ENCODE assay signal across 8 cellular contexts in the genomic region with DNA sequence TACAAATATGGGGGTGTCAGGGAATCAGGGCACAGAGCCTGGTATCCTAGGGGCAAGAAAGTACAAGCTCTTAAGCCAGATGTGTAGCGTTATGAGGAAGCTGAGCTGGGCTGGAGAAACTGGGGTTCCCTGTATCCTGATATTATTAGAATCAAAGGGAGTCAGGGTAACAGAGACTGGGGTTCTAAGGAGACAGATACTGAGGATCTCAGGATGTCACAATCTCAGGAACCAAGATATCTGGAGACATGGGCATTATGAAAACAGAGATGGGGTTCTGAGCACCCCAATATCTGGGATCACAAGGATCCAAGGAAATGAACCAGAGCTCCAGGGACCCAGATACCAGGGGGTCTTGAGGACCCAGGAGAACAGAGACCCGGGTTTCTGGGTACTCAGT. TPM values are rescaled to one million over a fixed set of nuclear protein-coding genes. Genes with fewer than 3 reads are reported as not detected.
DNase-seq lines count a peak whose midpoint lies in the region; ATAC-seq and TF ChIP-seq lines count a peak whose summit lies in the region.

No MANE protein-coding gene starts in this region.

- H3K27me3 ChIP-seq in HUES64 (ENCODE audit: insufficient read depth, low read length) (peaks cover 78% of the 10 kb centered on the region), mucosa of rectum (ENCODE audit: control insufficient read depth in 2 of 2, insufficient read depth in 2 of 2, low read length in 2 of 2) (no peaks in the 10 kb centered on the region)

- H3K9me3 ChIP-seq in HUES64 (ENCODE audit: insufficient read depth, low read depth, low read length) = no peaks in the 10 kb centered on the region
- H3K9me3 ChIP-seq in mucosa of rectum (ENCODE audit: control insufficient read depth in 2 of 2, low read length in 2 of 2) = no peaks in the 10 kb centered on the region

- TF ChIP-seq CTCF in 22Rv1 (IDR thresholded peaks at IDR 0.05) = no peak
- TF ChIP-seq CTCF in cardiac fibroblast (IDR thresholded peaks at IDR 0.05; ENCODE audit: low read depth, low read length) = no peak

- ATAC-seq in HG03025 (IDR thresholded peaks at IDR 0.05; ENCODE audit: low FRiP score, unreplicated experiment) (no peak), HG03378 (IDR thresholded peaks at IDR 0.05; ENCODE audit: unreplicated experiment) (no peak), HG02642 (IDR thresholded peaks at IDR 0.05; ENCODE audit: poor library complexity, unreplicated experiment) (no peak)

- 88% methylated on average over 2 of the region's 2 CpGs for WGBS in HUES64

- DNase-seq in cardiac fibroblast (ENCODE audit: low read depth in 2 of 2) = no peak
- no peak for DNase-seq in EL

- H3K36me3 ChIP-seq in HUES64 (ENCODE audit: insufficient read depth, low read length) (no peaks in the 10 kb centered on the region), mucosa of rectum (ENCODE audit: control insufficient read depth in 2 of 2, insufficient read depth in 2 of 2, low read length in 2 of 2) (peaks cover 9 to 18% of the 10 kb centered on the region in 2 donors)

- H3K27ac ChIP-seq in 22Rv1 = peak overlapping the region; percentile 95
- H3K27ac ChIP-seq in HUES64 (ENCODE audit: low read depth, low read length) = no peak overlapping the region
- H3K27ac ChIP-seq in mucosa of rectum (ENCODE audit: low read depth in 2 of 2, low read length in 2 of 2) = peak overlapping the region; percentile 93 to 99

- H3K9ac ChIP-seq in HUES64 (ENCODE audit: low read depth, low read length) = no peak overlapping the region
- H3K9ac ChIP-seq in mucosa of rectum (ENCODE audit: low read depth in 1 of 2, low read length in 2 of 2) = peak overlapping the region; percentile 88 to 92

- H3K4me1 ChIP-seq in HUES64 (ENCODE audit: insufficient read depth, low read length) (peaks cover 7% of the 10 kb centered on the region), mucosa of rectum (ENCODE audit: control insufficient read depth in 2 of 2, insufficient read depth in 2 of 2, low read length in 2 of 2) (peaks cover 65 to 77% of the 10 kb centered on the region in 2 donors)

- peak overlapping the region; percentile 68; the same call in 1 of the 2 replicates for H3K4me3 ChIP-seq in HUES64 (ENCODE audit: low read length)
- peak overlapping the region; percentile 70 to 78 for H3K4me3 ChIP-seq in cardiac fibroblast (replicated peaks in 1 of 2; ENCODE audit: low read depth in 2 of 2, low read length in 2 of 2)
- peak overlapping the region; percentile 86 to 91 for H3K4me3 ChIP-seq in mucosa of rectum (ENCODE audit: low read length in 2 of 2)

RNA-seq across cellular contexts. Expression of a gene that starts 0.8 kb away (rescaled TPM):
- 0.80 TPM for polyA plus RNA-seq in HUES64 (2013, experiment 1 of 2)
- 2.7 TPM for polyA plus RNA-seq in HUES64 (2013, experiment 2 of 2)

RNA-seq across cellular contexts. Expression of a gene that starts 28.4 kb away (rescaled TPM):
- polyA plus RNA-seq in HUES64 (2013, experiment 1 of 2) = 3.9 TPM
- 5.1 TPM for polyA plus RNA-seq in HUES64 (2013, experiment 2 of 2)

RNA-seq across cellular contexts. Expression of a gene that starts 50.4 kb away (rescaled TPM):
- not detected for polyA plus RNA-seq in HUES64 (2013, experiment 1 of 2)
- not detected for polyA plus RNA-seq in HUES64 (2013, experiment 2 of 2)

RNA-seq across cellular contexts. Expression of a gene that starts 59.6 kb away (rescaled TPM):
- 30.2 TPM for polyA plus RNA-seq in HUES64 (2013, experiment 1 of 2)
- polyA plus RNA-seq in HUES64 (2013, experiment 2 of 2) = 39.3 TPM
